In the genomic region with DNA sequence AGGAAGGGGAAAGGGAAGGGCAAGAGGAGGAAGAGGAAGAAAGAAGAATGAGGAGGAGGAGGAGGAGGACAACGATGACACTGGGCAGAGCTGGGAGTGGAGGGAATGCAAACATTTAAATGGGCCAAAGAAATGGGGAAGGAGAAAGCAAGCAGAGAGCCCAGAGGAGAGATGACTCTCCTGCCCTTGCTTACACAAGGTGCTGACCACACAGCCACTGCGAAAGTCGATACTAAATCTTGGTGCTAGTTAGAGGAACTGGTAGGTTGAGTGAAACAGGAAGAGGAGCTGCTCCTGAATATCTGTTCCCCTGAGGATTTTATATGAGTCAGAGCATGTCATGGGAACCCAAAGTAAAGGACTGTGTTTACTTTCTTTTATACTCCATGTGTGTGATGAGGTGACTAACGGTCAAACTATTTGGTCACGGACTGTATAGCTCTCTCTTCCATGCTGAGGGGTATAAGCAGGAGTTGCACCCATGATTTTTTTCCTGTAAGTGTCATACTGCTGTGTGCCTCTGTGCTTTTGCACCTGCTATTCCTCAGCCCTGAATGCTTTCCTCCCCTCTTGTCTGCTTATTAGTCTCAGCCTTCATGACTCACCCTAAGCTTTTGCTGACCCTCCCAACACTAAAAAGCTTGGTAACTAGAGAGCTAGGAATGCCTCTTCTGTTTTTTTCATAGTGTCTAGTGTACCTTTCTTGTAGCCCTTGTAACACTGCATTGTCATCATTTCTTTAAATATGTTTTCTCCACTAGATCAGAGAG, we compare ENCODE assay signal across 8 cellular contexts. TPM values are rescaled to one million over a fixed set of nuclear protein-coding genes. Genes with fewer than 3 reads are reported as not detected.
DNase-seq lines count a peak whose midpoint lies in the region; ATAC-seq and TF ChIP-seq lines count a peak whose summit lies in the region.

No MANE protein-coding gene starts in this region.

- intact Hi-C loops in sciatic nerve (cut with DNase I) = no loop called here
- intact Hi-C loops in dorsolateral prefrontal cortex (cut with DNase I) = no loop called here

- ATAC-seq in GM21529 (IDR thresholded peaks at IDR 0.05; ENCODE audit: unreplicated experiment) = peak; percentile 94
- ATAC-seq in sciatic nerve = peak; percentile 79

- H3K27ac ChIP-seq in caudate nucleus (ENCODE audit: low read depth, low read length) (no peak overlapping the region), dorsolateral prefrontal cortex (peak overlapping the region in 3 of 59 donors; percentile 9 to 12 (median 9))

- no peaks in the 10 kb centered on the region for H3K27me3 ChIP-seq in dorsolateral prefrontal cortex

- no peak for TF ChIP-seq CTCF in fibroblast of the aortic adventitia (IDR thresholded peaks at IDR 0.05; ENCODE audit: insufficient read depth, low read length)
- TF ChIP-seq CTCF in dorsolateral prefrontal cortex (IDR thresholded peaks at IDR 0.05 in 54 of 56, conservative IDR thresholded peaks at IDR 0.05 in 2 of 56; ENCODE audit: low read depth in 1 of 56, partially characterized antibody in 56 of 56) = no peak

- DNase-seq in HS-27A (ENCODE audit: low read depth) (peak; percentile 100), SIG-M5 (lab: John Stamatoyannopoulos, UW) (peak; percentile 96), fibroblast of the aortic adventitia (ENCODE audit: low read depth) (peak; percentile 95), sciatic nerve (ENCODE audit: low spot score) (no peak), caudate nucleus (lab: John Stamatoyannopoulos, UW) (no peak), dorsolateral prefrontal cortex (no peak)

- H3K4me3 ChIP-seq in GM08714 (ENCODE audit: low read length) = peak overlapping the region; percentile 24; the same call in 1 of the 2 replicates
- H3K4me3 ChIP-seq in fibroblast of the aortic adventitia (ENCODE audit: low read depth, low read length) = peak overlapping the region; percentile 29
- no peak overlapping the region for H3K4me3 ChIP-seq in dorsolateral prefrontal cortex

RNA-seq across cellular contexts. Expression of a gene that starts 9.5 kb away (rescaled TPM):
- total RNA-seq in fibroblast of the aortic adventitia (ENCODE audit: low replicate concordance) = 3.5 and 8.6 TPM in 2 replicates
- 24.3 TPM for total RNA-seq in sciatic nerve
- total RNA-seq in dorsolateral prefrontal cortex = 100 to 1,000 TPM in 46 of 120 experiments, 10 to 100 TPM in 74; 40.1 to 180 (median 87.5) TPM

Comparison
In these comparisons a context has a peak if more than half of its experiments do, and no peak if none do; other contexts are left out.
1. H3K4me3 ChIP-seq: peak in GM08714 (single experiment) and fibroblast of the aortic adventitia (single experiment); none in dorsolateral prefrontal cortex (0 of 59).
2. DNase-seq: peak in HS-27A (single experiment), SIG-M5 (single experiment) and fibroblast of the aortic adventitia (single experiment); none in sciatic nerve (single experiment), caudate nucleus (0 of 61) and dorsolateral prefrontal cortex (0 of 10).